Comparison of ENCODE assay signal across 21 cellular contexts in the genomic region with DNA sequence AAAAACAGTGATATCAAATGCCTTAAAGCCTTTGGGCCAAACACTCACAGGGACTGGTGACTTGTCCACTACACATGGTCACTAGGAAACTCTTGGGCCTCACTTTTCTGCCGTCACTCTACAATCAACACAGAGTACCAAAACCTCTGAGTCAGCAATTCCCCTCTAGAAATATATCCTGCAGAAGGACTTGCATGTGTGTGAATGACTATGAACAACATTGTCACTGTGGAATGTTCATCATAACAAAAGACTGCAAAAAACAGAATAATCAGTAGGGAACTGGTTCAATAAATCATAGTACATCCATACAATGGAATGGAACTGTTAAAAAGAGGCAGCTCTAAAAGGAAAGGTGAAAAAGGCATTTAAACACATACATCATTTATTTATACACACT. TPM values are rescaled to one million over a fixed set of nuclear protein-coding genes. Genes with fewer than 3 reads are reported as not detected.
DNase-seq lines count a peak whose midpoint lies in the region; ATAC-seq, FAIRE-seq and TF ChIP-seq lines count a peak whose summit lies in the region.
"Had no signal": no experiment of that assay in that cellular context is flagged by ENCODE, and none has a peak within 500 bp of the region (broad histone marks: within the 10 kb centered on the region; RNA-seq: fewer than 3 reads in every experiment).

No MANE protein-coding gene starts in this region.

- no peak overlapping the region for H3K56ac ChIP-seq in H1 (replicated peaks; ENCODE audit: insufficient read length, low read depth, low read length)

- no peaks in the 10 kb centered on the region for H3K23me2 ChIP-seq in H1 (ENCODE audit: low read depth, low read length)

- no peaks in the 10 kb centered on the region for H3K9me3 ChIP-seq in T-helper 17 cell (ENCODE audit: control insufficient read depth, low read length, poor library complexity, severe bottlenecking)
- no peaks in the 10 kb centered on the region for H3K9me3 ChIP-seq in H1 (ENCODE audit: insufficient read depth in 2 of 2, low read depth in 1 of 2, low read length in 1 of 2)
- H3K9me3 ChIP-seq: BLaER1 treated with 17β-estradiol and CSF1 and Interleukin-3, amounts not matched to agents 10 nM and 100 nM had no signal

- no peak for FAIRE-seq in H1 (lab: Jason Lieb, UNC)
- FAIRE-seq: GM12892, H54 had no signal

- no peaks in the 10 kb centered on the region; the same call in 1 of the 2 replicates for H3K79me1 ChIP-seq in H1 (ENCODE audit: low read depth, low read length)

- no peak overlapping the region for H2BK20ac ChIP-seq in H1 (ENCODE audit: low read length)

- H3K23ac ChIP-seq in H1 (ENCODE audit: insufficient read length) = no peak overlapping the region

- no peak overlapping the region for H4K8ac ChIP-seq in H1 (ENCODE audit: extremely low read depth, insufficient read depth, low read length)

- TF ChIP-seq CTCF in H1 (IDR thresholded peaks at IDR 0.05; ENCODE audit: control extremely low read depth in 1 of 3, insufficient read depth in 1 of 3, low read depth in 1 of 3, low read length in 3 of 3) (no peak), progenitor cell of endocrine pancreas (IDR thresholded peaks at IDR 0.05; ENCODE audit: unreplicated experiment) (no peak)

- H3K4me3 Mint-ChIP-seq in activated CD4-positive, alpha-beta T cell treated with anti-CD3 and anti-CD28 coated beads, Interleukin-2, amount 10 ng/mL, durations not matched to agents 7 days and 5 days = no peak overlapping the region
- H3K4me3 Mint-ChIP-seq in activated CD4-positive, alpha-beta T cell treated with anti-CD3 and anti-CD28 coated beads, Interleukin-2, amount 10 ng/mL, durations not matched to agents 24 days and 14 days = no peak overlapping the region
- no peak overlapping the region for H3K4me3 Mint-ChIP-seq in T-helper 17 cell
- no peak overlapping the region for H3K4me3 Mint-ChIP-seq in progenitor cell of endocrine pancreas (ENCODE audit: low read depth)
- H3K4me3 Mint-ChIP-seq: HFFc6 had no signal

- no peaks in the 10 kb centered on the region for H3K79me2 ChIP-seq in H1 (ENCODE audit: control insufficient read depth in 1 of 2, insufficient read depth in 2 of 2, low read length in 2 of 2)

- no peaks in the 10 kb centered on the region for H3K36me3 ChIP-seq in H1 (ENCODE audit: control insufficient read depth in 2 of 4, insufficient read depth in 4 of 4, low read length in 3 of 4)

- no peak for ATAC-seq in T-helper 17 cell

- no peak for TF ChIP-seq RAD21 in H1 (IDR thresholded peaks at IDR 0.05 in 1 of 2, conservative IDR thresholded peaks at IDR 0.05 in 1 of 2; ENCODE audit: low read depth in 2 of 2, low read length in 2 of 2)

- no peak overlapping the region for H2BK12ac ChIP-seq in H1 (ENCODE audit: low read depth, low read length)

- no peak overlapping the region for H3K9ac ChIP-seq in H1 (replicated peaks in 1 of 4; ENCODE audit: extremely low read depth in 1 of 4, low read depth in 3 of 4, low read length in 3 of 4)
- H3K9ac ChIP-seq: BLaER1 treated with 17β-estradiol and CSF1 and Interleukin-3, amounts not matched to agents 10 nM and 100 nM had no signal

- H2BK5ac ChIP-seq in H1 (ENCODE audit: low read depth, low read length) = no peak overlapping the region

- no peak overlapping the region for H3K27ac ChIP-seq in H1 (ENCODE audit: low read depth, low read length)
- H3K27ac ChIP-seq: BLaER1 treated with 17β-estradiol and CSF1 and Interleukin-3, amounts not matched to agents 10 nM and 100 nM; PC-9 had no signal

- no peak overlapping the region for H2AK5ac ChIP-seq in H1 (ENCODE audit: low read depth, low read length)

- peaks cover 0 to 2% of the 10 kb centered on the region in 2 experiments for H4K20me1 ChIP-seq in H1 (replicated peaks in 1 of 2; ENCODE audit: control insufficient read depth in 1 of 2, insufficient read depth in 2 of 2, low read length in 2 of 2)

- H4K91ac ChIP-seq in H1 (replicated peaks; ENCODE audit: insufficient read length, low read length) = no peak overlapping the region

- H3K4me2 ChIP-seq in H1 (ENCODE audit: insufficient read depth in 1 of 2, low read depth in 2 of 2, low read length in 2 of 2) = no peak overlapping the region
- H3K4me2 ChIP-seq: PC-9 had no signal

- no peaks in the 10 kb centered on the region for H3K27me3 ChIP-seq in H1 (replicated peaks in 1 of 4; ENCODE audit: control insufficient read depth in 3 of 4, extremely low read depth in 1 of 4, insufficient read depth in 3 of 4, low read length in 3 of 4)
- H3K27me3 ChIP-seq: BLaER1 treated with 17β-estradiol and CSF1 and Interleukin-3, amounts not matched to agents 10 nM and 100 nM had no signal

- no peak overlapping the region for H2AFZ ChIP-seq in H1 (ENCODE audit: low read length)
- H2AFZ ChIP-seq: PC-9 had no signal

- no peak for TF ChIP-seq POLR2A in H1 (IDR thresholded peaks at IDR 0.05; ENCODE audit: control extremely low read depth in 1 of 2, low read depth in 2 of 2, low read length in 2 of 2)

- intact Hi-C loops in activated CD4-positive, alpha-beta T cell treated with anti-CD3 and anti-CD28 coated beads, Interleukin-2, amount 10 ng/mL, durations not matched to agents 24 days and 14 days (cut with micrococcal nuclease) = no loop called here

- no peak overlapping the region for H3K18ac ChIP-seq in H1 (ENCODE audit: extremely low read depth, low read length)

- peaks cover 0 to 3% (median 0%) of the 10 kb centered on the region in 4 experiments; a peak in 1 of 7 replicates for H3K4me1 ChIP-seq in H1 (replicated peaks in 1 of 4; ENCODE audit: control insufficient read depth in 3 of 4, insufficient read depth in 4 of 4, low read length in 3 of 4)

- H3K9me3 Mint-ChIP-seq in activated CD4-positive, alpha-beta T cell treated with anti-CD3 and anti-CD28 coated beads, Interleukin-2, amount 10 ng/mL, durations not matched to agents 7 days and 5 days = no peaks in the 10 kb centered on the region
- peaks cover 4% of the 10 kb centered on the region for H3K9me3 Mint-ChIP-seq in activated CD4-positive, alpha-beta T cell treated with anti-CD3 and anti-CD28 coated beads, Interleukin-2, amount 10 ng/mL, durations not matched to agents 24 days and 14 days
- H3K9me3 Mint-ChIP-seq in progenitor cell of endocrine pancreas (ENCODE audit: low read depth) = no peaks in the 10 kb centered on the region
- H3K9me3 Mint-ChIP-seq: HFFc6 had no signal

- peaks cover 32% of the 10 kb centered on the region for H3K36me3 Mint-ChIP-seq in activated CD4-positive, alpha-beta T cell treated with anti-CD3 and anti-CD28 coated beads, Interleukin-2, amount 10 ng/mL, durations not matched to agents 7 days and 5 days (ENCODE audit: low read depth)
- peaks cover 34% of the 10 kb centered on the region for H3K36me3 Mint-ChIP-seq in activated CD4-positive, alpha-beta T cell treated with anti-CD3 and anti-CD28 coated beads, Interleukin-2, amount 10 ng/mL, durations not matched to agents 24 days and 14 days (ENCODE audit: low read depth)
- peaks cover 2% of the 10 kb centered on the region for H3K36me3 Mint-ChIP-seq in T-helper 17 cell (ENCODE audit: low read depth)
- peaks cover 2% of the 10 kb centered on the region for H3K36me3 Mint-ChIP-seq in progenitor cell of endocrine pancreas (ENCODE audit: insufficient read depth)

- no peak for DNase-seq in activated CD4-positive, alpha-beta T cell treated with anti-CD3 and anti-CD28 coated beads, Interleukin-2, amount 10 ng/mL, durations not matched to agents 7 days and 5 days
- no peak for DNase-seq in activated CD4-positive, alpha-beta T cell treated with anti-CD3 and anti-CD28 coated beads, Interleukin-2, amount 10 ng/mL, durations not matched to agents 24 days and 14 days
- no peak for DNase-seq in T-helper 17 cell
- no peak for DNase-seq in H1 (ENCODE audit: low read depth in 1 of 2, low spot score in 2 of 2)
- DNase-seq in progenitor cell of endocrine pancreas (ENCODE audit: low spot score, unreplicated experiment) = no peak
- no peak for DNase-seq in ureter (ENCODE audit: low spot score)
- DNase-seq in EL = no peak
- DNase-seq in SIG-M5 treated with dmso at 0.1 percent for 504 hours (lab: John Stamatoyannopoulos, UW; ENCODE audit: unreplicated experiment) = no peak
- DNase-seq: 8988T, DMS 273 treated with DMSO at 0.1 percent for 48 hours, GF-D8, HFFc6, Kasumi-1, NCI-H187 treated with DMSO at 0.1 percent for 48 hours, NCI-H2171, NCI-H510A, NCI-H774, PC-9 had no signal

- CTCF ChIA-PET in activated CD4-positive, alpha-beta T cell treated with anti-CD3 and anti-CD28 coated beads, Interleukin-2, amount 10 ng/mL, durations not matched to agents 7 days and 5 days (lab: Charles Lee) = interaction anchor here (0.6 to 2.0 kb wide), 8 partner anchors 9 to 687 kb away, joined by 3 to 6 read pairs (median 4); no protein-coding TSS in a partner anchor
- CTCF ChIA-PET in H1 (lab: Charles Lee; ENCODE audit: partially characterized antibody) = interaction anchor here (1.3 kb wide), 1 partner anchor 106 kb away, joined by 5 read pairs; no protein-coding TSS in a partner anchor

- 87% methylated on average over 1 of the region's 1 CpG; no CpG with 5 or more reads in 1 of the 2 experiments for WGBS in H1 (ENCODE audit: extremely low coverage in 1 of 2, insufficient coverage in 1 of 2, insufficient read length in 1 of 2, insufficient replicate concordance in 2 of 2, low coverage in 1 of 2, low lambda C conversion rate in 2 of 2, missing lambda C conversion rate in 1 of 2), 2 experiments

- no peak overlapping the region for H2BK120ac ChIP-seq in H1 (replicated peaks; ENCODE audit: low read depth, low read length)

- no peaks in the 10 kb centered on the region for H3K27me3 Mint-ChIP-seq in activated CD4-positive, alpha-beta T cell treated with anti-CD3 and anti-CD28 coated beads, Interleukin-2, amount 10 ng/mL, durations not matched to agents 7 days and 5 days
- no peaks in the 10 kb centered on the region for H3K27me3 Mint-ChIP-seq in activated CD4-positive, alpha-beta T cell treated with anti-CD3 and anti-CD28 coated beads, Interleukin-2, amount 10 ng/mL, durations not matched to agents 24 days and 14 days
- H3K27me3 Mint-ChIP-seq in T-helper 17 cell (no peaks in the 10 kb centered on the region), progenitor cell of endocrine pancreas (no peaks in the 10 kb centered on the region)

- no peak overlapping the region for H3K4ac ChIP-seq in H1 (replicated peaks; ENCODE audit: insufficient read length, low read depth, low read length)

- no peak overlapping the region for H3K14ac ChIP-seq in H1 (ENCODE audit: insufficient read length)

- peak overlapping the region; percentile 19 for H3K27ac Mint-ChIP-seq in activated CD4-positive, alpha-beta T cell treated with anti-CD3 and anti-CD28 coated beads, Interleukin-2, amount 10 ng/mL, durations not matched to agents 7 days and 5 days
- H3K27ac Mint-ChIP-seq in activated CD4-positive, alpha-beta T cell treated with anti-CD3 and anti-CD28 coated beads, Interleukin-2, amount 10 ng/mL, durations not matched to agents 24 days and 14 days = no peak overlapping the region
- H3K27ac Mint-ChIP-seq in T-helper 17 cell (peak overlapping the region; percentile 71), progenitor cell of endocrine pancreas (peak overlapping the region; percentile 46)
- H3K27ac Mint-ChIP-seq: HFFc6 had no signal

- POLR2A ChIA-PET in activated CD4-positive, alpha-beta T cell treated with anti-CD3 and anti-CD28 coated beads, Interleukin-2, amount 10 ng/mL, durations not matched to agents 7 days and 5 days (lab: Charles Lee) = no interaction called here
- POLR2A ChIA-PET in H1 (lab: Charles Lee; ENCODE audit: partially characterized antibody) = interaction anchor here (1.6 kb wide), 1 partner anchor 94 kb away, joined by 3 read pairs; no protein-coding TSS in a partner anchor

- H2BK15ac ChIP-seq in H1 (ENCODE audit: low read length) = no peak overlapping the region

- TF ChIP-seq EP300 in H1 (IDR thresholded peaks at IDR 0.05; ENCODE audit: borderline replicate concordance in 1 of 2, low read depth in 2 of 2, low read length in 2 of 2) = no peak

- H3K4me3 ChIP-seq in H1 (ENCODE audit: extremely low read depth in 1 of 4, insufficient read depth in 2 of 4, low read depth in 3 of 4, low read length in 4 of 4) = no peak overlapping the region
- H3K4me3 ChIP-seq: BLaER1 treated with 17β-estradiol and CSF1 and Interleukin-3, amounts not matched to agents 10 nM and 100 nM; PC-9 had no signal

- no peak overlapping the region for H4K5ac ChIP-seq in H1 (ENCODE audit: insufficient read length, low read depth, low read length)

- peaks cover 33% of the 10 kb centered on the region for H3K4me1 Mint-ChIP-seq in activated CD4-positive, alpha-beta T cell treated with anti-CD3 and anti-CD28 coated beads, Interleukin-2, amount 10 ng/mL, durations not matched to agents 7 days and 5 days
- peaks cover 35% of the 10 kb centered on the region for H3K4me1 Mint-ChIP-seq in activated CD4-positive, alpha-beta T cell treated with anti-CD3 and anti-CD28 coated beads, Interleukin-2, amount 10 ng/mL, durations not matched to agents 24 days and 14 days
- H3K4me1 Mint-ChIP-seq in T-helper 17 cell (peaks cover 43% of the 10 kb centered on the region), progenitor cell of endocrine pancreas (ENCODE audit: low read depth) (no peaks in the 10 kb centered on the region)

RNA-seq across cellular contexts. Expression of a gene that starts 44.1 kb away (rescaled TPM):
- total RNA-seq in activated CD4-positive, alpha-beta T cell treated with anti-CD3 and anti-CD28 coated beads, Interleukin-2, amount 10 ng/mL, durations not matched to agents 7 days and 5 days = 10 to 100 TPM; 24.0 to 24.5 TPM
- total RNA-seq in activated CD4-positive, alpha-beta T cell treated with anti-CD3 and anti-CD28 coated beads, Interleukin-2, amount 10 ng/mL, durations not matched to agents 24 days and 14 days = 28.6 and 30.2 TPM in 2 replicates
- 10 to 100 TPM; 20.6 to 21.2 TPM for total RNA-seq in T-helper 17 cell
- total RNA-seq in H1 (2021; fragmentation: NEBNext Ultra II Directional; extraction: Animal tissue kit (Norgen Biotek cat#: 25700)) = 25.2 and 26.0 TPM in 2 replicates
- polyA plus RNA-seq in H1 (2011; rRNA removed) = 6.5 and 8.4 TPM in 2 replicates
- polyA plus RNA-seq in H1 (2011; cell fraction: cytosol; rRNA removed) = 10.7 TPM
- polyA plus RNA-seq in H1 (2011; cell fraction: nucleus; rRNA removed) = 4.8 TPM
- polyA plus RNA-seq in H1 (2012, experiment 1 of 2) = 15.7 to 24.6 TPM (median 17.7 TPM) in 4 replicates
- polyA plus RNA-seq in H1 (2012, experiment 2 of 2) = 2.2 TPM
- polyA plus RNA-seq in H1 (2013, experiment 1 of 2) = 11.1 TPM
- polyA plus RNA-seq in H1 (2013, experiment 2 of 2) = 11.1 TPM
- 23.3 and 27.1 TPM in 2 replicates for polyA minus RNA-seq in H1 (2011; rRNA and poly(A)+ RNA removed)
- 14.6 TPM for polyA minus RNA-seq in H1 (2011; cell fraction: cytosol; rRNA and poly(A)+ RNA removed)
- polyA minus RNA-seq in H1 (2011; cell fraction: nucleus; rRNA and poly(A)+ RNA removed) = 8.9 TPM
- 25.2 and 25.4 TPM in 2 replicates for total RNA-seq in progenitor cell of endocrine pancreas
- 22.8 TPM for total RNA-seq in ureter

RNA-seq across cellular contexts. Expression of a gene that starts 46.5 kb away (rescaled TPM):
- 10 to 100 TPM; 38.8 to 42.4 TPM for total RNA-seq in activated CD4-positive, alpha-beta T cell treated with anti-CD3 and anti-CD28 coated beads, Interleukin-2, amount 10 ng/mL, durations not matched to agents 7 days and 5 days
- 53.8 and 55.7 TPM in 2 replicates for total RNA-seq in activated CD4-positive, alpha-beta T cell treated with anti-CD3 and anti-CD28 coated beads, Interleukin-2, amount 10 ng/mL, durations not matched to agents 24 days and 14 days
- total RNA-seq in T-helper 17 cell (100 to 1,000 TPM; 106 to 126 TPM), progenitor cell of endocrine pancreas (49.9 and 53.1 TPM in 2 replicates), ureter (107 TPM)
- 17.9 and 18.2 TPM in 2 replicates for total RNA-seq in H1 (2021; fragmentation: NEBNext Ultra II Directional; extraction: Animal tissue kit (Norgen Biotek cat#: 25700))
- 12.6 and 12.8 TPM in 2 replicates for polyA plus RNA-seq in H1 (2011; rRNA removed)
- 8.5 TPM for polyA plus RNA-seq in H1 (2011; cell fraction: cytosol; rRNA removed)
- polyA plus RNA-seq in H1 (2011; cell fraction: nucleus; rRNA removed) = 7.0 TPM
- 11.2 to 12.3 TPM (median 11.8 TPM) in 4 replicates for polyA plus RNA-seq in H1 (2012, experiment 1 of 2)
- 15.0 TPM for polyA plus RNA-seq in H1 (2012, experiment 2 of 2)
- polyA plus RNA-seq in H1 (2013, experiment 1 of 2) = 17.0 TPM
- polyA plus RNA-seq in H1 (2013, experiment 2 of 2) = 19.4 TPM
- polyA minus RNA-seq in H1 (2011; rRNA and poly(A)+ RNA removed) = 13.8 and 14.9 TPM in 2 replicates
- polyA minus RNA-seq in H1 (2011; cell fraction: cytosol; rRNA and poly(A)+ RNA removed) = 11.2 TPM
- 7.6 TPM for polyA minus RNA-seq in H1 (2011; cell fraction: nucleus; rRNA and poly(A)+ RNA removed)
